24 cellular contexts compared by ENCODE assay signal in the genomic region with DNA sequence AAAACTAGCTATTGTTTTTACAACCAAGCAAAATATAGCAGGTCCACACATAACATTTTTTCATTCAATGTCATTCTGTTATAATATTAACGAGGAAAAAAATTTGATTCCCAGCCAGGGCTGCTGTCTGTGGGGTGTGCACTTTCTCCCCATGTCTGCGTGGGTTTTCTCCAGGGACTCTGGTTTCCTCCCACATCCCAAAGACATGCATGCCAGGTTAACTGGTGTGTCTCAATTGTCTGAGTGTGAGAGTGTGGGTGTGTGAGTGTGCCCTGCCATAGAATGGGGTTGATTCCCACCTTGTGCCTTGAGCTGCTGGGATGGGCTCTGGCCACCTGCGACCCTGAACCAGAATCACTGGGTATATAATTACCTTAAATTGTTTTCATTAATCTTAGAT.
"Had no signal": no experiment of that assay in that cellular context is flagged by ENCODE, and none has a peak within 500 bp of the region (broad histone marks: within the 10 kb centered on the region; RNA-seq: fewer than 3 reads in every experiment).

No MANE protein-coding gene starts in this region.

- H3K79me2 ChIP-seq: hepatocyte had no signal

- H3K4me3 ChIP-seq: colonic mucosa, coronary artery, dorsolateral prefrontal cortex, esophagus muscularis mucosa, esophagus squamous epithelium, gastrocnemius medialis, gastroesophageal sphincter, heart left ventricle, heart right ventricle, hepatocyte had no signal

- DNase-seq: colonic mucosa; cortex of kidney; dermis blood vessel endothelial cell; dorsolateral prefrontal cortex; effector CD4-positive, alpha-beta T cell; effector CD8-positive, alpha-beta T cell; effector memory CD4-positive, alpha-beta T cell; effector memory CD8-positive, alpha-beta T cell; endodermal cell; erythroblast; esophagus squamous epithelium; foreskin fibroblast; foreskin keratinocyte; foreskin melanocyte; gastrocnemius medialis; glutamatergic neuron; heart left ventricle; heart right ventricle had no signal

- H3K4me3 Mint-ChIP-seq: dendritic cell treated with granulocyte-macrophage colony-stimulating factor and Interleukin-4, amounts not matched to agents 40 ng/mL and 50 ng/mL, for 4 days; effector memory CD8-positive, alpha-beta T cell; endodermal cell had no signal

- H3K4me2 ChIP-seq: hepatocyte had no signal

- H3K27me3 ChIP-seq: colonic mucosa, dorsolateral prefrontal cortex, gastrocnemius medialis, hepatocyte had no signal

- H3K9me3 ChIP-seq: colonic mucosa, esophagus squamous epithelium, gastrocnemius medialis had no signal

- H3K36me3 ChIP-seq: colonic mucosa, esophagus muscularis mucosa, gastrocnemius medialis, gastroesophageal sphincter, heart left ventricle, heart right ventricle had no signal

- H3K27ac Mint-ChIP-seq: dendritic cell treated with granulocyte-macrophage colony-stimulating factor and Interleukin-4, amounts not matched to agents 40 ng/mL and 50 ng/mL, for 4 days; effector memory CD8-positive, alpha-beta T cell; endodermal cell had no signal

- H3K4me1 ChIP-seq: colonic mucosa, esophagus muscularis mucosa, gastrocnemius medialis, gastroesophageal sphincter, heart left ventricle, heart right ventricle had no signal

- H3K27ac ChIP-seq: colonic mucosa, coronary artery, dorsolateral prefrontal cortex, epithelial cell of prostate, esophagus muscularis mucosa, esophagus squamous epithelium, foreskin keratinocyte, gastrocnemius medialis, gastroesophageal sphincter, heart left ventricle, heart right ventricle, hepatocyte had no signal

- H3K9me3 Mint-ChIP-seq: effector memory CD8-positive, alpha-beta T cell had no signal

- H2AFZ ChIP-seq: hepatocyte had no signal
